1 cellular context compared by ENCODE assay signal in the genomic region with DNA sequence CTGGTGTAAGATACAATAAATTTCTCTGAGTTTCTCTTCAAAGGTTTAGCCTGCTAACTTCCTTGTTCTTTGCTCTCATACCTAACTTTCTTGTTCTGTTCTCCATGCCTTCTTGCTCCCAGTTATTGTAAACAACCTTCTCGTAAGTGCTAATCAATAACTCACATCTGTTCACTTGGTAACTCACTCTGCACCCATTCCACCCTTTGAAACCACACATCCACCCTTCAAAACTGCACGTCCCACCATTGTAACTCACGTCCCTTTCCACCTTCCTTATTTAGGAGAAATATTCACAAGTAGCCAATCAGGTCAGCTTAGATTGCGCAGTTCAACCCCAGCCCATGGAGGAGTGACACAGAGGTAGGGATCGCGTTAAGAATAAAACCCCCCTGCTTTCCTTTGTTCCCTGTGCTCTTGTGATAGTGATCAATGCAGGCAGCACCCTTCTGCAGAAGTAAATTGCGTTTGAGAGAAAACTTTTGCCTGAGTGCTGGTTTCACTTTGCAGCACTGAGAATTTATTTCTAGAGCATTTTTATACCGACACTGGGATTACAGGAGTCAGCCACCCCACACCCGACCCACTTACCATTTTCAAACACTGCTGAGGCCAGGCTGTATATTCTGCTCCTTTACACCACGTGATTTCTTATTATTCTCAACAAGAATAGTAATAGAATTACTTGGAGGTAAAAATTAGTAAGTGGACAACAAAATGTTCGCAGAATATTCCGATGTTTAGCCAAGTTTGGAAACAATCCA.
TF ChIP-seq lines count a peak whose summit lies in the region.

No MANE protein-coding gene starts in this region.

TF ChIP-seq in GM23338, 12 proteins besides CTCF, POLR2A, EP300 and RAD21:
- TF ChIP-seq, protein P1, sequence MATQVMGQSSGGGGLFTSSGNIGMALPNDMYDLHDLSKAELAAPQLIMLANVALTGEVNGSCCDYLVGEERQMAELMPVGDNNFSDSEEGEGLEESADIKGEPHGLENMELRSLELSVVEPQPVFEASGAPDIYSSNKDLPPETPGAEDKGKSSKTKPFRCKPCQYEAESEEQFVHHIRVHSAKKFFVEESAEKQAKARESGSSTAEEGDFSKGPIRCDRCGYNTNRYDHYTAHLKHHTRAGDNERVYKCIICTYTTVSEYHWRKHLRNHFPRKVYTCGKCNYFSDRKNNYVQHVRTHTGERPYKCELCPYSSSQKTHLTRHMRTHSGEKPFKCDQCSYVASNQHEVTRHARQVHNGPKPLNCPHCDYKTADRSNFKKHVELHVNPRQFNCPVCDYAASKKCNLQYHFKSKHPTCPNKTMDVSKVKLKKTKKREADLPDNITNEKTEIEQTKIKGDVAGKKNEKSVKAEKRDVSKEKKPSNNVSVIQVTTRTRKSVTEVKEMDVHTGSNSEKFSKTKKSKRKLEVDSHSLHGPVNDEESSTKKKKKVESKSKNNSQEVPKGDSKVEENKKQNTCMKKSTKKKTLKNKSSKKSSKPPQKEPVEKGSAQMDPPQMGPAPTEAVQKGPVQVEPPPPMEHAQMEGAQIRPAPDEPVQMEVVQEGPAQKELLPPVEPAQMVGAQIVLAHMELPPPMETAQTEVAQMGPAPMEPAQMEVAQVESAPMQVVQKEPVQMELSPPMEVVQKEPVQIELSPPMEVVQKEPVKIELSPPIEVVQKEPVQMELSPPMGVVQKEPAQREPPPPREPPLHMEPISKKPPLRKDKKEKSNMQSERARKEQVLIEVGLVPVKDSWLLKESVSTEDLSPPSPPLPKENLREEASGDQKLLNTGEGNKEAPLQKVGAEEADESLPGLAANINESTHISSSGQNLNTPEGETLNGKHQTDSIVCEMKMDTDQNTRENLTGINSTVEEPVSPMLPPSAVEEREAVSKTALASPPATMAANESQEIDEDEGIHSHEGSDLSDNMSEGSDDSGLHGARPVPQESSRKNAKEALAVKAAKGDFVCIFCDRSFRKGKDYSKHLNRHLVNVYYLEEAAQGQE (IDR thresholded peaks at IDR 0.05; ENCODE audit: unreplicated experiment) = no peak
